ENCODE assay signal across 11 cellular contexts in the genomic region with DNA sequence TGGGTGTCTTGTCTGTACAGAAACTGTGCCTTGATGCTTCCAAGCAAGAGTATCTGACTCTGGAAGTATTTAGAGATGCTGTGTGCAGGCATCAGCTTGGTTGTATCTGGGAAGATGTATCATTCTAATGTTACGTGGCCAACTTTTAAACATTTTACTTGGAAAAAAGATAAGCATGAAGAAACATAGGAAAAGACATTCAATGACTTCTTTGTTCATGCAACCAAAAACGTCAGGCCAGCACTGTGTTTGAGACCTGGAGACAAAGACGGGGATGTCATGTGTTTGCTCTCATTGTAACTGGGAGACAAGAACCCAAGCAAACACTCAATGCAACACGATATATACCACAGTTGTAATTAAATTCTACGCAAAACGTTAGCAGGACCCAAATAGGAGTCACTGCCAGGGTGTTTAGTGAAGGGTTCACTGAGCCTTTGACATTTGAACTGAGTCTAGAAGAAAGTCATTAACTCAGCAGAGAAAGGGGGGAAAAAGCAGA. TPM values are rescaled to one million over a fixed set of nuclear protein-coding genes. Genes with fewer than 3 reads are reported as not detected.
DNase-seq lines count a peak whose midpoint lies in the region; ATAC-seq and TF ChIP-seq lines count a peak whose summit lies in the region.
"Had no signal": no experiment of that assay in that cellular context is flagged by ENCODE, and none has a peak within 500 bp of the region (broad histone marks: within the 10 kb centered on the region; RNA-seq: fewer than 3 reads in every experiment).

No MANE protein-coding gene starts in this region.

- H3K79me1 ChIP-seq in mesenchymal stem cell (replicated peaks; ENCODE audit: low read length, poor library complexity, severe bottlenecking), result no peaks in the 10 kb centered on the region

- H4K91ac ChIP-seq in mesenchymal stem cell (ENCODE audit: low read length), result no peak overlapping the region

- H3K23ac ChIP-seq in mesenchymal stem cell (ENCODE audit: low read length in 2 of 2), result no peak overlapping the region

- H3K4me1 Mint-ChIP-seq in chondrocyte (ENCODE audit: low read depth), result peaks cover 47% of the 10 kb centered on the region

- no peak overlapping the region for H2BK5ac ChIP-seq in mesenchymal stem cell (ENCODE audit: low read depth, low read length, poor library complexity, severe bottlenecking)

- H2AK5ac ChIP-seq in mesenchymal stem cell (ENCODE audit: low read length, severe bottlenecking), result no peak overlapping the region

- no peak overlapping the region for H3K18ac ChIP-seq in mesenchymal stem cell (ENCODE audit: low read depth in 1 of 2, low read length in 2 of 2)

- no peak overlapping the region for H2BK15ac ChIP-seq in mesenchymal stem cell (ENCODE audit: low read depth, poor library complexity, severe bottlenecking)

- no peaks in the 10 kb centered on the region for H3K27me3 Mint-ChIP-seq in chondrocyte (ENCODE audit: low read depth)

- peak overlapping the region; percentile 94 for H3K27ac Mint-ChIP-seq in chondrocyte (ENCODE audit: unreplicated experiment)

- H3K4me3 ChIP-seq in mesenchymal stem cell (ENCODE audit: insufficient read depth in 1 of 2, low read depth in 1 of 2, low read length in 2 of 2), result peak overlapping the region in 1 of 2 experiments; percentile 65
- no peak overlapping the region for H3K4me3 ChIP-seq in aorta (ENCODE audit: low read length in 2 of 2)

- H3K4me1 ChIP-seq in mesenchymal stem cell (ENCODE audit: control insufficient read depth, insufficient read depth, low read depth, low read length) (no peaks in the 10 kb centered on the region), aorta (ENCODE audit: control insufficient read depth in 1 of 2, insufficient read depth in 2 of 2, low read length in 2 of 2) (peaks cover 4 to 14% of the 10 kb centered on the region in 2 donors)

- WGBS in mesenchymal stem cell, result 94% methylated on average over 4 of the region's 6 CpGs
- WGBS in aorta, 2 donors, result 86% methylated on average over 6 of the region's 6 CpGs

- H3K27ac ChIP-seq in mesenchymal stem cell (ENCODE audit: low read length, poor library complexity, severe bottlenecking) (no peak overlapping the region), aorta (ENCODE audit: low read depth in 1 of 2, low read length in 2 of 2) (peak overlapping the region; percentile 21 to 96)
- H3K27ac ChIP-seq: neutrophil had no signal

- ATAC-seq in aorta (ENCODE audit: low FRiP score) (no peak), HG03457 (IDR thresholded peaks at IDR 0.05; ENCODE audit: unreplicated experiment) (no peak)

- H4K8ac ChIP-seq in mesenchymal stem cell (ENCODE audit: low read length), result no peak overlapping the region

- H3K4ac ChIP-seq in mesenchymal stem cell (ENCODE audit: low read depth in 1 of 2, low read length in 2 of 2), result no peak overlapping the region

- intact Hi-C loops in aorta (cut with DNase I), result loop anchor here in 1 of 2 donors (5.0 kb wide), 2 partner anchors 41 to 69 kb away; no protein-coding TSS in a partner anchor

- no peak overlapping the region for H2AFZ ChIP-seq in mesenchymal stem cell (ENCODE audit: low read depth, low read length)

- TF ChIP-seq CTCF in chondrocyte (IDR thresholded peaks at IDR 0.05), result no peak

- H3K4me3 Mint-ChIP-seq in chondrocyte (ENCODE audit: unreplicated experiment), result no peak overlapping the region

- peak overlapping the region; percentile 81 for H3K9ac ChIP-seq in mesenchymal stem cell (ENCODE audit: low read length)

- no peak overlapping the region for H3K4me2 ChIP-seq in mesenchymal stem cell (ENCODE audit: low read length, poor library complexity, severe bottlenecking)

- H3K36me3 ChIP-seq in mesenchymal stem cell (ENCODE audit: control insufficient read depth in 1 of 2, insufficient read depth in 2 of 2, low read depth in 1 of 2, low read length in 2 of 2), result no peaks in the 10 kb centered on the region
- no peaks in the 10 kb centered on the region for H3K36me3 ChIP-seq in aorta (ENCODE audit: control insufficient read depth in 1 of 2, insufficient read depth in 2 of 2, low read length in 1 of 2)
- H3K36me3 ChIP-seq: neutrophil had no signal

- DNase-seq in SHP77 (lab: John Stamatoyannopoulos, UW) (peak; percentile 38 to 44), SHP77 treated with DMSO at 0.1 percent for 48 hours (lab: John Stamatoyannopoulos, UW) (no peak), chondrocyte (ENCODE audit: low spot score) (no peak), mesenchymal stem cell (no peak), aorta (no peak), NOMO-1 treated with DMSO at 0.1 percent for 48 hours (lab: John Stamatoyannopoulos, UW; ENCODE audit: unreplicated experiment) (no peak), mucosa of gallbladder (ENCODE audit: low spot score) (no peak)
- DNase-seq: H7; stimulated activated CD4-positive, alpha-beta T cell treated with anti-CD3 and anti-CD28 coated beads, Interleukin-2, amount 100 ng/mL, for 48 hours had no signal

- H3K27me3 ChIP-seq in mesenchymal stem cell (ENCODE audit: control insufficient read depth in 1 of 2, insufficient read depth in 1 of 2, low read length in 2 of 2) (no peaks in the 10 kb centered on the region), aorta (ENCODE audit: control insufficient read depth in 1 of 2, insufficient read depth in 2 of 2, low read length in 1 of 2) (no peaks in the 10 kb centered on the region)
- H3K27me3 ChIP-seq: neutrophil had no signal

- no peak overlapping the region for H3K14ac ChIP-seq in mesenchymal stem cell (ENCODE audit: low read length in 2 of 2)

- no peak overlapping the region for H2BK120ac ChIP-seq in mesenchymal stem cell (ENCODE audit: low read depth, low read length)

- H3K9me3 ChIP-seq in mesenchymal stem cell (ENCODE audit: control insufficient read depth, low read length), result no peaks in the 10 kb centered on the region
- no peaks in the 10 kb centered on the region for H3K9me3 ChIP-seq in aorta (ENCODE audit: control insufficient read depth, low read length)
- H3K9me3 ChIP-seq: neutrophil had no signal

- H3K36me3 Mint-ChIP-seq in chondrocyte (ENCODE audit: low read depth), result no peaks in the 10 kb centered on the region

- no peaks in the 10 kb centered on the region for H3K9me3 Mint-ChIP-seq in chondrocyte (ENCODE audit: low read depth)

- H2BK12ac ChIP-seq in mesenchymal stem cell (ENCODE audit: low read length in 2 of 2), result no peak overlapping the region

RNA-seq across cellular contexts. Expression of a gene that starts 8.9 kb away (rescaled TPM):
- total RNA-seq in chondrocyte (67.0 to 101 TPM (median 97.7 TPM) in 3 replicates), aorta (100 to 1,000 TPM; 157 to 159 TPM), mucosa of gallbladder (95.4 TPM)
- 28.8 TPM for polyA plus RNA-seq in mesenchymal stem cell (2013, experiment 1 of 2)
- polyA plus RNA-seq in mesenchymal stem cell (2013, experiment 2 of 2), result 29.6 TPM
- 10 to 100 TPM; 39.2 to 51.6 TPM for polyA plus RNA-seq in aorta

Comparison
In these comparisons a context has a peak if more than half of its experiments do, and no peak if none do; other contexts are left out.
1. DNase-seq: peak in SHP77 (2 of 2); none in SHP77 treated with DMSO at 0.1 percent for 48 hours (single experiment), chondrocyte (single experiment), mesenchymal stem cell (single experiment), aorta (0 of 2), NOMO-1 treated with DMSO at 0.1 percent for 48 hours (single experiment) and mucosa of gallbladder (single experiment).